11 cellular contexts compared by ENCODE assay signal in the genomic region with DNA sequence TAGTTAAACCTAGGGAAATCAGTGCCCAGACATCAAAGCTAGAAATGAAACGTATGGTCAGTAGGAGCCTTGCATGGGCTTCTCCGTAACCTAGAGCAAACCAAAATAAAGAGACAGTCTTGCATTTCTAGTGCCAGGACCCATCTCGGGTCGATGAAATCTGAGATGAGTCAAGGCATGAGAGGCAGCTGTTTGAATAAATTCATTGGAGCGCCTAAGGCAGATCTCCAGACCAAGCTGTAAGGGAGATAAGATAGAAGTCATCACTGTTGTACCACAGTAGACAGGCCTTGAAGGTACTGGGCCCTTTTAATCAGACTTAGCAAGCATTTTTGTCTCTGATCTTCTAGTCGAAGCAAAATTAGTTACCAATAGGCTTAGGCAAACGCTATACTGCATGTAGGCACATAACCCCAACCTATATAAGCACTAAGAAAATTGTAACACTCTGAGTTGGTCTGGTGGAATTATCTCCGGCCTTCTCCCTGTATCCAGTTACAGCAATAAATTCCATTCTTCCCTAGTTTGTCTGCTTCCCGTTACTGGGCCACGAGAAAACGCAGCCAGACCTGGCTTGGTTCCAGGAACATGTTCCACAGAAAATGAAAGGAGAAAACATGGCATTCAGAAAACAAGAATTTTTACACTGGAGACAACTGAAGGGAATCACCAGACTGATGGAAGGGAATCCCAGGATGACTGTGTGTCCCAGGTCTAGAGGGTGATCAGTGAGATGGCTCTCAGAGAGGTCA. TPM values are rescaled to one million over a fixed set of nuclear protein-coding genes. Genes with fewer than 3 reads are reported as not detected.
DNase-seq lines count a peak whose midpoint lies in the region; ATAC-seq and TF ChIP-seq lines count a peak whose summit lies in the region.
"Had no signal": no experiment of that assay in that cellular context is flagged by ENCODE, and none has a peak within 500 bp of the region (broad histone marks: within the 10 kb centered on the region; RNA-seq: fewer than 3 reads in every experiment).

No MANE protein-coding gene starts in this region.

- H3K27me3 ChIP-seq in ovary, result no peaks in the 10 kb centered on the region

- DNase-seq in AG08395 (ENCODE audit: low spot score) (peak; percentile 45), RPMI7951 (ENCODE audit: low read depth) (peak; percentile 78), foreskin fibroblast (peak; percentile 76 to 92), ovary (peak; percentile 70 to 82 (median 75)), left lobe of liver (ENCODE audit: low spot score) (no peak)
- DNase-seq: activated CD4-positive, alpha-beta T cell treated with anti-CD3 and anti-CD28 coated beads for 4 hours; CD4-positive, alpha-beta memory T cell had no signal

- no peak overlapping the region for H3K27ac Mint-ChIP-seq in activated T-helper 17 cell treated with anti-CD3 and anti-CD28 coated beads, Interleukin-2, amount 50 U/mL, for 72 hours

- no peak overlapping the region for H3K4me3 ChIP-seq in foreskin fibroblast (ENCODE audit: low read depth in 1 of 2, low read length in 2 of 2)
- H3K4me3 ChIP-seq in ovary, result no peak overlapping the region

- no peaks in the 10 kb centered on the region for H3K36me3 ChIP-seq in ovary

- TF ChIP-seq CTCF in foreskin fibroblast (IDR thresholded peaks at IDR 0.05; ENCODE audit: low read depth, low read length), result no peak
- no peak for TF ChIP-seq CTCF in ovary (IDR thresholded peaks at IDR 0.05)

- H3K36me3 Mint-ChIP-seq in activated T-helper 17 cell treated with anti-CD3 and anti-CD28 coated beads, Interleukin-2, amount 50 U/mL, for 72 hours (ENCODE audit: low read depth), result no peaks in the 10 kb centered on the region
- H3K36me3 Mint-ChIP-seq: CD4-positive, alpha-beta memory T cell had no signal

- peak overlapping the region in 1 of 2 donors; percentile 11 for H3K27ac ChIP-seq in ovary
- H3K27ac ChIP-seq: KMS-11 had no signal

- ATAC-seq in GM19463 (IDR thresholded peaks at IDR 0.05; ENCODE audit: unreplicated experiment) (no peak), HG02642 (IDR thresholded peaks at IDR 0.05; ENCODE audit: poor library complexity, unreplicated experiment) (no peak), left lobe of liver (no peak)
- ATAC-seq in activated T-helper 17 cell treated with anti-CD3 and anti-CD28 coated beads, Interleukin-2, amount 50 U/mL, for 72 hours (replicated peaks), result no peak

- TF ChIP-seq POLR2A in ovary (IDR thresholded peaks at IDR 0.05), result no peak

- peaks cover 5% of the 10 kb centered on the region for H3K4me1 ChIP-seq in ovary (ENCODE audit: insufficient read depth)

- intact Hi-C loops in ovary (cut with DNase I), result no loop called here

- H3K27me3 Mint-ChIP-seq in activated T-helper 17 cell treated with anti-CD3 and anti-CD28 coated beads, Interleukin-2, amount 50 U/mL, for 72 hours, result no peaks in the 10 kb centered on the region

- 14 to 16% (median 15%) methylated on average over 11 of the region's 11 CpGs for WGBS in ovary, 3 donors

- no peaks in the 10 kb centered on the region for H3K9me3 ChIP-seq in ovary

- no peak overlapping the region for H3K4me3 Mint-ChIP-seq in activated T-helper 17 cell treated with anti-CD3 and anti-CD28 coated beads, Interleukin-2, amount 50 U/mL, for 72 hours
- H3K4me3 Mint-ChIP-seq: CD4-positive, alpha-beta memory T cell had no signal

- TF ChIP-seq EP300 in ovary (IDR thresholded peaks at IDR 0.05), result no peak

- H3K9me3 Mint-ChIP-seq in activated T-helper 17 cell treated with anti-CD3 and anti-CD28 coated beads, Interleukin-2, amount 50 U/mL, for 72 hours, result no peaks in the 10 kb centered on the region

- H3K4me1 Mint-ChIP-seq in activated T-helper 17 cell treated with anti-CD3 and anti-CD28 coated beads, Interleukin-2, amount 50 U/mL, for 72 hours, result no peaks in the 10 kb centered on the region
- H3K4me1 Mint-ChIP-seq: CD4-positive, alpha-beta memory T cell had no signal

RNA-seq across cellular contexts. Expression of a gene that starts 21.1 kb away (rescaled TPM):
- total RNA-seq in RPMI7951 (2014; rRNA removed; shearing (Covaris generic)), result 46.7 and 52.1 TPM in 2 replicates
- total RNA-seq in ovary (10 to 100 TPM; 19.8 to 50.3 (median 28.0) TPM), left lobe of liver (5.3 TPM)
- polyA plus RNA-seq in ovary, result 10 to 100 TPM; 27.9 to 48.7 TPM
- total RNA-seq in activated T-helper 17 cell treated with anti-CD3 and anti-CD28 coated beads, Interleukin-2, amount 50 U/mL, for 72 hours, result 10 to 100 TPM; 31.0 to 32.5 TPM
